10 cellular contexts compared by ENCODE assay signal in genomic region chr12:108685469-108686247, GRCh38. TPM values are rescaled to one million over a fixed set of nuclear protein-coding genes. Genes with fewer than 3 reads are reported as not detected.
DNase-seq lines count a peak whose midpoint lies in the region; ATAC-seq and TF ChIP-seq lines count a peak whose summit lies in the region.
"Had no signal": no experiment of that assay in that cellular context is flagged by ENCODE, and none has a peak within 500 bp of the region (broad histone marks: within the 10 kb centered on the region; RNA-seq: fewer than 3 reads in every experiment).

No MANE protein-coding gene starts in this region.

- in situ Hi-C loops in GM23248 (cut with MboI) = no loop called here

- WGBS in GM23248 (ENCODE audit: low coverage in 1 of 2, low lambda C conversion rate in 2 of 2, missing lambda C conversion rate in 2 of 2), 2 experiments = 89 to 93% methylated on average over 4 of the region's 4 CpGs
- WGBS in esophagus squamous epithelium, 2 donors = 52 to 58% methylated on average over 4 of the region's 4 CpGs

- H3K4me3 ChIP-seq in GM23248 (no peak overlapping the region), OCI-LY3 (ENCODE audit: low read length) (no peak overlapping the region), esophagus squamous epithelium (no peak overlapping the region), rectal smooth muscle tissue (ENCODE audit: low read length) (no peak overlapping the region)

- intact Hi-C loops in esophagus squamous epithelium (cut with DNase I) (no loop called here), posterior cingulate gyrus (cut with DNase I) (loop anchor here (5.0 kb wide), 1 partner anchor 117 kb away; no protein-coding TSS in a partner anchor)

- DNase-seq in GM23248 (peak; percentile 37), esophagus squamous epithelium (lab: John Stamatoyannopoulos, UW) (no peak), posterior cingulate gyrus (no peak)
- no peak for DNase-seq in activated CD4-positive, alpha-beta T cell treated with anti-CD3 and anti-CD28 coated beads, Interleukin-2, amount 50 U/mL, for 48 hours
- DNase-seq: central memory CD4-positive, alpha-beta T cell had no signal

- ATAC-seq in HG02623 (IDR thresholded peaks at IDR 0.05; ENCODE audit: unreplicated experiment) = no peak
- ATAC-seq in GM18498 (IDR thresholded peaks at IDR 0.05; ENCODE audit: unreplicated experiment) = no peak

- H2AFZ ChIP-seq in GM23248 (no peak overlapping the region), OCI-LY3 (ENCODE audit: low read depth, low read length) (no peak overlapping the region)

- peak overlapping the region; percentile 21 for H3K4me2 ChIP-seq in GM23248 (ENCODE audit: unreplicated experiment)
- H3K4me2 ChIP-seq in OCI-LY3 (ENCODE audit: low read length) = peak overlapping the region; percentile 30

- TF ChIP-seq CTCF in OCI-LY3 (IDR thresholded peaks at IDR 0.05; ENCODE audit: low read depth, low read length) (no peak), esophagus squamous epithelium (IDR thresholded peaks at IDR 0.05) (no peak)

- H3K36me3 ChIP-seq in GM23248 (ENCODE audit: low read depth) (peaks cover 6% of the 10 kb centered on the region; the same call in 1 of the 2 replicates), OCI-LY3 (replicated peaks; ENCODE audit: low read depth, low read length) (no peaks in the 10 kb centered on the region), esophagus squamous epithelium (no peaks in the 10 kb centered on the region), rectal smooth muscle tissue (ENCODE audit: control insufficient read depth, insufficient read depth, low read length) (no peaks in the 10 kb centered on the region)

- H4K20me1 ChIP-seq in GM23248 (ENCODE audit: insufficient read depth) (peaks cover 13% of the 10 kb centered on the region), OCI-LY3 (ENCODE audit: insufficient read depth, low read length) (peaks cover 16% of the 10 kb centered on the region; the same call in 1 of the 2 replicates)

- H3K4me1 ChIP-seq in GM23248 (ENCODE audit: insufficient read depth) (peaks cover 85% of the 10 kb centered on the region), OCI-LY3 (ENCODE audit: low read length) (peaks cover 37% of the 10 kb centered on the region), esophagus squamous epithelium (peaks cover 10 to 63% (median 34%) of the 10 kb centered on the region in 3 donors), rectal smooth muscle tissue (ENCODE audit: control insufficient read depth, insufficient read depth, low read length) (peaks cover 49% of the 10 kb centered on the region)

- peaks cover 100% of the 10 kb centered on the region for H3K79me2 ChIP-seq in GM23248 (ENCODE audit: insufficient read depth)
- H3K79me2 ChIP-seq in OCI-LY3 (ENCODE audit: low read length) = peaks cover 52% of the 10 kb centered on the region

- TF ChIP-seq POLR2A in esophagus squamous epithelium (IDR thresholded peaks at IDR 0.05) = no peak

- H3K9ac ChIP-seq in GM23248 (peak overlapping the region; percentile 27; the same call in 1 of the 2 replicates), OCI-LY3 (ENCODE audit: low read length) (no peak overlapping the region), rectal smooth muscle tissue (ENCODE audit: low read length) (no peak overlapping the region)

- H3F3A ChIP-seq in GM23248 (ENCODE audit: insufficient read depth) = peaks cover 91% of the 10 kb centered on the region

- peak overlapping the region; percentile 52 for H3K27ac ChIP-seq in GM23248
- no peak overlapping the region for H3K27ac ChIP-seq in OCI-LY3 (ENCODE audit: low read length)
- peak overlapping the region; percentile 4 to 93 (median 84) for H3K27ac ChIP-seq in esophagus squamous epithelium
- peak overlapping the region; percentile 83 for H3K27ac ChIP-seq in rectal smooth muscle tissue (ENCODE audit: low read depth, low read length)

- no peaks in the 10 kb centered on the region for H3K9me2 ChIP-seq in GM23248 (ENCODE audit: insufficient read depth)

- no peaks in the 10 kb centered on the region for H3K9me3 ChIP-seq in GM23248 (ENCODE audit: low read depth)
- no peaks in the 10 kb centered on the region for H3K9me3 ChIP-seq in OCI-LY3 (ENCODE audit: insufficient read depth, low read length)
- H3K9me3 ChIP-seq in esophagus squamous epithelium = no peaks in the 10 kb centered on the region

- H3K27me3 ChIP-seq in GM23248 (replicated peaks; ENCODE audit: insufficient read depth) (no peaks in the 10 kb centered on the region), OCI-LY3 (ENCODE audit: low read depth, low read length) (no peaks in the 10 kb centered on the region), esophagus squamous epithelium (no peaks in the 10 kb centered on the region), rectal smooth muscle tissue (ENCODE audit: control insufficient read depth, insufficient read depth, low read length) (no peaks in the 10 kb centered on the region)

RNA-seq across cellular contexts. Expression of gene CORO1C, which starts 45.7 kb away (rescaled TPM):
- total RNA-seq in GM23248 (2014; rRNA removed; shearing (Covaris generic)) = 170 and 172 TPM in 2 replicates
- polyA plus RNA-seq in GM23248 (2016; fragmentation: Nextera tagmentation; extraction: Ambion mirVana) = 401 and 403 TPM in 2 replicates
- total RNA-seq in esophagus squamous epithelium = 100 to 1,000 TPM in 3 of 4 donors, 10 to 100 TPM in 1; 67.2 to 142 (median 114) TPM

RNA-seq across cellular contexts. Expression of gene SELPLG, which starts 52.0 kb away (rescaled TPM):
- 4.4 and 6.1 TPM in 2 replicates for total RNA-seq in GM23248 (2014; rRNA removed; shearing (Covaris generic))
- polyA plus RNA-seq in GM23248 (2016; fragmentation: Nextera tagmentation; extraction: Ambion mirVana) = 6.2 and 6.7 TPM in 2 replicates
- total RNA-seq in esophagus squamous epithelium = 10 to 100 TPM in 1 of 4 donors, 1 to 10 TPM in 3; 2.5 to 10.1 (median 5.6) TPM
- total RNA-seq: NCI-H460 had no signal
